15 cellular contexts compared by ENCODE assay signal in genomic region chr20:1264727-1265126, GRCh38. TPM values are rescaled to one million over a fixed set of nuclear protein-coding genes. Genes with fewer than 3 reads are reported as not detected.
DNase-seq lines count a peak whose midpoint lies in the region; ATAC-seq and TF ChIP-seq lines count a peak whose summit lies in the region.
"Had no signal": no experiment of that assay in that cellular context is flagged by ENCODE, and none has a peak within 500 bp of the region (broad histone marks: within the 10 kb centered on the region; RNA-seq: fewer than 3 reads in every experiment).

No MANE protein-coding gene starts in this region.

- no peak overlapping the region for H3K14ac ChIP-seq in IMR-90 (replicated peaks; ENCODE audit: low read depth, low read length)

- no peak overlapping the region for H3K23ac ChIP-seq in IMR-90 (ENCODE audit: low read depth, low read length)

- H3K4me3 Mint-ChIP-seq in activated CD4-positive, alpha-beta T cell treated with anti-CD3 and anti-CD28 coated beads, Interleukin-2, amount 10 ng/mL, durations not matched to agents 7 days and 5 days = no peak overlapping the region
- H3K4me3 Mint-ChIP-seq in neural crest cell = peak overlapping the region; percentile 58

- BruUV-seq in IMR-90 (replicated peaks; lab: Mats Ljungman, UMichigan) = no TSS peak

- intact Hi-C loops in IMR-90 (cut with micrococcal nuclease) = no loop called here

- H4K8ac ChIP-seq in IMR-90 (ENCODE audit: low read depth in 2 of 2, low read length in 2 of 2) = no peak overlapping the region; a peak in 1 of 4 replicates

- in situ Hi-C loops in IMR-90 (cut with MboI; ENCODE audit: low sequenced_read_pairs) = no loop called here

- peaks cover 31% of the 10 kb centered on the region for H3K4me1 Mint-ChIP-seq in activated CD4-positive, alpha-beta T cell treated with anti-CD3 and anti-CD28 coated beads, Interleukin-2, amount 10 ng/mL, durations not matched to agents 7 days and 5 days
- H3K4me1 Mint-ChIP-seq in neural crest cell = peaks cover 16% of the 10 kb centered on the region

- H3K36me3 Mint-ChIP-seq in activated CD4-positive, alpha-beta T cell treated with anti-CD3 and anti-CD28 coated beads, Interleukin-2, amount 10 ng/mL, durations not matched to agents 7 days and 5 days (ENCODE audit: low read depth) = peaks cover 12% of the 10 kb centered on the region
- H3K36me3 Mint-ChIP-seq in neural crest cell (ENCODE audit: low read depth) = no peaks in the 10 kb centered on the region

- H2BK120ac ChIP-seq in IMR-90 (ENCODE audit: low read depth, low read length) = no peak overlapping the region

- no peak overlapping the region for H2AK9ac ChIP-seq in IMR-90 (replicated peaks; ENCODE audit: low read depth, low read length, poor library complexity)

- no peaks in the 10 kb centered on the region for H4K20me1 ChIP-seq in IMR-90 (ENCODE audit: insufficient read depth, low read length)

- no peak for DNase-seq in activated CD4-positive, alpha-beta T cell treated with anti-CD3 and anti-CD28 coated beads, Interleukin-2, amount 10 ng/mL, durations not matched to agents 7 days and 5 days
- DNase-seq in activated CD4-positive, alpha-beta T cell treated with anti-CD3 and anti-CD28 coated beads for 1 hour = no peak
- DNase-seq in IMR-90 (no peak), adipocyte (ENCODE audit: low read depth) (no peak), neural crest cell (ENCODE audit: low read depth, low spot score) (no peak), HT-29 (ENCODE audit: low spot score) (no peak), SKM-1 treated with dmso at 0.1 percent for 144 hours (lab: John Stamatoyannopoulos, UW; ENCODE audit: unreplicated experiment) (no peak)
- DNase-seq: dorsolateral prefrontal cortex, lower lobe of right lung, MG63, NCI-H2171, pancreas, SJCRH30, small intestine had no signal

- CTCF ChIA-PET in activated CD4-positive, alpha-beta T cell treated with anti-CD3 and anti-CD28 coated beads, Interleukin-2, amount 10 ng/mL, durations not matched to agents 7 days and 5 days (lab: Charles Lee) = interaction anchor here (0.8 kb wide), 1 partner anchor 38 kb away, joined by 3 read pairs; no protein-coding TSS in a partner anchor
- CTCF ChIA-PET in IMR-90 (lab: Yijun Ruan, JAX) = no interaction called here

- no peak for TF ChIP-seq CTCF in IMR-90 (conservative IDR thresholded peaks at IDR 0.05; ENCODE audit: low read depth, low read length)
- no peak for TF ChIP-seq CTCF in neural crest cell (conservative IDR thresholded peaks at IDR 0.05)

- no peak overlapping the region for H4K91ac ChIP-seq in IMR-90 (ENCODE audit: insufficient read depth, low read depth, low read length)

- no peak overlapping the region for H2BK15ac ChIP-seq in IMR-90 (ENCODE audit: low read depth, low read length)

- no peak overlapping the region for H3K56ac ChIP-seq in IMR-90 (ENCODE audit: extremely low read depth, insufficient read depth, low read length)

- no peak overlapping the region for H2BK5ac ChIP-seq in IMR-90 (ENCODE audit: low read depth, low read length, poor library complexity, severe bottlenecking)

- TF ChIP-seq RAD21 in IMR-90 (IDR thresholded peaks at IDR 0.05; ENCODE audit: low read length) = no peak

- no peak overlapping the region for H2AK5ac ChIP-seq in IMR-90 (ENCODE audit: low read depth, low read length)

- peaks cover 15% of the 10 kb centered on the region; the same call in 1 of the 2 replicates for H3K9me1 ChIP-seq in IMR-90 (ENCODE audit: insufficient read depth, low read length)

- no peak overlapping the region for H3K18ac ChIP-seq in IMR-90 (ENCODE audit: low read depth, low read length)

- peak overlapping the region; percentile 37 for H3K27ac Mint-ChIP-seq in activated CD4-positive, alpha-beta T cell treated with anti-CD3 and anti-CD28 coated beads, Interleukin-2, amount 10 ng/mL, durations not matched to agents 7 days and 5 days
- H3K27ac Mint-ChIP-seq in neural crest cell (ENCODE audit: unreplicated experiment) = no peak overlapping the region

- POLR2A ChIA-PET in activated CD4-positive, alpha-beta T cell treated with anti-CD3 and anti-CD28 coated beads, Interleukin-2, amount 10 ng/mL, durations not matched to agents 7 days and 5 days (lab: Charles Lee) = no interaction called here
- POLR2A ChIA-PET in IMR-90 (lab: Charles Lee; ENCODE audit: unreplicated experiment) = no interaction called here

- ATAC-seq in IMR-90 (ENCODE audit: low read depth) (no peak), HG02610 (IDR thresholded peaks at IDR 0.05; ENCODE audit: unreplicated experiment) (no peak)
- ATAC-seq: lower lobe of right lung, pancreas had no signal

- no peak overlapping the region for H2AFZ ChIP-seq in IMR-90 (replicated peaks; ENCODE audit: low read length, poor library complexity)

- H3K9me3 ChIP-seq in IMR-90 (ENCODE audit: control insufficient read depth, insufficient read depth, low read length) (no peaks in the 10 kb centered on the region), adipocyte (ENCODE audit: control insufficient read depth, low read length) (no peaks in the 10 kb centered on the region)
- H3K9me3 ChIP-seq: lower lobe of right lung, MG63, pancreas, SJCRH30 had no signal

- H3K27me3 ChIP-seq in IMR-90 (ENCODE audit: control insufficient read depth, insufficient read depth, low read length) (peaks cover 2% of the 10 kb centered on the region; the same call in 1 of the 2 replicates), adipocyte (replicated peaks; ENCODE audit: control insufficient read depth, insufficient read depth, low read length) (no peaks in the 10 kb centered on the region)
- H3K27me3 ChIP-seq: MG63 had no signal

- no peak overlapping the region for H3K4me3 ChIP-seq in IMR-90 (ENCODE audit: insufficient read depth, low read depth, low read length)
- no peak overlapping the region for H3K4me3 ChIP-seq in adipocyte (ENCODE audit: low read length)
- H3K4me3 ChIP-seq: lower lobe of right lung, pancreas, SJCRH30 had no signal

- H3K4me1 ChIP-seq in IMR-90 (ENCODE audit: control insufficient read depth, insufficient read depth, low read length) (peaks cover 6% of the 10 kb centered on the region; the same call in 1 of the 2 replicates), adipocyte (ENCODE audit: control insufficient read depth, insufficient read depth, low read length) (peaks cover 13% of the 10 kb centered on the region)

- H3K4me2 ChIP-seq in IMR-90 (ENCODE audit: low read depth, low read length) = no peak overlapping the region

- peaks cover 21 to 25% of the 10 kb centered on the region in 2 experiments for H3K79me1 ChIP-seq in IMR-90 (ENCODE audit: low read depth in 1 of 2, low read length in 2 of 2)

- no peak overlapping the region for H3K27ac ChIP-seq in IMR-90 (ENCODE audit: insufficient read depth, low read length)
- H3K27ac ChIP-seq: lower lobe of right lung, pancreas, SJCRH30 had no signal

- H3K36me3 ChIP-seq in IMR-90 (ENCODE audit: control insufficient read depth, insufficient read depth, low read length) (peaks cover 2% of the 10 kb centered on the region; the same call in 1 of the 2 replicates), adipocyte (ENCODE audit: control insufficient read depth, insufficient read depth, low read length, severe bottlenecking) (no peaks in the 10 kb centered on the region)
- H3K36me3 ChIP-seq: lower lobe of right lung, MG63, pancreas, SJCRH30 had no signal

- H3K9ac ChIP-seq in IMR-90 (ENCODE audit: low read depth, low read length) (no peak overlapping the region), adipocyte (ENCODE audit: low read length) (peak overlapping the region; percentile 90)

- dilution Hi-C loops in IMR-90 (cut with HindIII; ENCODE audit: low sequenced_read_pairs, unreplicated experiment) = no loop called here

- no CpG with 5 or more reads among the region's 2 CpGs for WGBS in IMR-90 (ENCODE audit: extremely low coverage in 2 of 2, insufficient read length in 1 of 2), 2 experiments

- peak overlapping the region; percentile 55 for H4K5ac ChIP-seq in IMR-90 (ENCODE audit: low read depth, low read length)

- H2BK20ac ChIP-seq in IMR-90 (ENCODE audit: low read depth, low read length) = no peak overlapping the region

- peaks cover 6% of the 10 kb centered on the region for H3K9me3 Mint-ChIP-seq in activated CD4-positive, alpha-beta T cell treated with anti-CD3 and anti-CD28 coated beads, Interleukin-2, amount 10 ng/mL, durations not matched to agents 7 days and 5 days
- peaks cover 2% of the 10 kb centered on the region for H3K9me3 Mint-ChIP-seq in neural crest cell

- TF ChIP-seq POLR2A in IMR-90 (IDR thresholded peaks at IDR 0.05; ENCODE audit: low read depth, low read length) = no peak

- H3K27me3 Mint-ChIP-seq in activated CD4-positive, alpha-beta T cell treated with anti-CD3 and anti-CD28 coated beads, Interleukin-2, amount 10 ng/mL, durations not matched to agents 7 days and 5 days = no peaks in the 10 kb centered on the region
- H3K27me3 Mint-ChIP-seq in neural crest cell (ENCODE audit: low read depth) = peaks cover 18% of the 10 kb centered on the region

- no peak overlapping the region for H3K4ac ChIP-seq in IMR-90 (ENCODE audit: low read depth, low read length)

TF ChIP-seq in IMR-90, 13 proteins besides CTCF, POLR2A, EP300 and RAD21:
- TF ChIP-seq RFX5 (IDR thresholded peaks at IDR 0.05; ENCODE audit: low read depth, low read length) (no peak), RCOR1 (IDR thresholded peaks at IDR 0.05; ENCODE audit: insufficient replicate concordance, low read length) (no peak)

RNA-seq across cellular contexts. Expression of gene SNPH, which starts 1.4 kb away (rescaled TPM):
- total RNA-seq in activated CD4-positive, alpha-beta T cell treated with anti-CD3 and anti-CD28 coated beads, Interleukin-2, amount 10 ng/mL, durations not matched to agents 7 days and 5 days = 1 to 10 TPM; 7.3 to 8.4 TPM
- total RNA-seq in IMR-90 (2012; rRNA removed) (4.5 and 4.7 TPM in 2 replicates), neural crest cell (3.0 and 3.3 TPM in 2 replicates)
- polyA plus RNA-seq in IMR-90 (2012; rRNA removed) = 3.1 and 3.2 TPM in 2 replicates
- polyA plus RNA-seq in IMR-90 (2012; cell fraction: cytosol; rRNA removed) = 1.5 and 3.4 TPM in 2 replicates
- 6.1 and 14.6 TPM in 2 replicates for polyA plus RNA-seq in IMR-90 (2012; cell fraction: nucleus; rRNA removed; ENCODE audit: low replicate concordance)
- 0.13 and 0.36 TPM in 2 replicates for total RNA-seq in HT-29 (2014; rRNA removed; shearing (Covaris generic))

RNA-seq across cellular contexts. Expression of gene RAD21L1, which starts 38.9 kb away (rescaled TPM):
- under 1 TPM in 1 of 2 experiments, not detected in 1; 0.27 TPM for total RNA-seq in activated CD4-positive, alpha-beta T cell treated with anti-CD3 and anti-CD28 coated beads, Interleukin-2, amount 10 ng/mL, durations not matched to agents 7 days and 5 days
- total RNA-seq in IMR-90 (2012; rRNA removed) (under 0.01 TPM in 1 of 2 replicates, not detected in the other), neural crest cell (not detected in 2 replicates)
- not detected in 2 replicates for polyA plus RNA-seq in IMR-90 (2012; rRNA removed)
- polyA plus RNA-seq in IMR-90 (2012; cell fraction: cytosol; rRNA removed) = not detected in 2 replicates
- 0.03 TPM in 1 of 2 replicates, not detected in the other for polyA plus RNA-seq in IMR-90 (2012; cell fraction: nucleus; rRNA removed; ENCODE audit: low replicate concordance)
- total RNA-seq in HT-29 (2014; rRNA removed; shearing (Covaris generic)) = not detected in 2 replicates
- total RNA-seq: lower lobe of right lung, pancreas, SJCRH30 had no signal
- polyA plus RNA-seq: pancreas, small intestine had no signal
